Comparison of ENCODE assay signal across 2 cellular contexts in the genomic region with DNA sequence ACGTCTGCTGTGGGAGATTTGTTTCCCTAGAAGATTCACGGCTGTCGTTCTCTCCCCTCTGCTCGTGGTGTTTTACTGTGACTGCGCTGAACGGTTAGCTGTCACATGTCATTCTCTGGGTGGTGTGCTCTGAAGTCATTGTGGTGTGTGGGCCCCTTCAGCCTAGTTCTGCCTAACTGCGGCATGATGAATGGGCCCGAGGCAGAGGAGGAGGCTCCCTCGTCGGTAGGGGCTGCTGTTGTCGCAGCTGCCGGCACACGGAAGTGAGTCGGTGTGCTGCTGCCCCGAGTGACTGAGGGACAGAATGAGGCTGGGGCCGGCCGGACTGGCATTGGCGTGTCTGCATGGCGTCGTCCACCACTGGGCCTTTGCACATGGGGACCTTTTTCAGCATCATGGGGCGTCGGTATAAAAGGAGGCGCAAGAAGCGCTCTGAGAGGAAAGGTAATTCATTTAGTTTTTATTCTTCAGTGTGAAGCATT.
TF ChIP-seq lines count a peak whose summit lies in the region.

No MANE protein-coding gene starts in this region.

TF ChIP-seq in GM23338, 12 proteins besides CTCF, POLR2A, EP300 and RAD21 (continued from another document and continues in another):
- TF ChIP-seq, protein P1, sequence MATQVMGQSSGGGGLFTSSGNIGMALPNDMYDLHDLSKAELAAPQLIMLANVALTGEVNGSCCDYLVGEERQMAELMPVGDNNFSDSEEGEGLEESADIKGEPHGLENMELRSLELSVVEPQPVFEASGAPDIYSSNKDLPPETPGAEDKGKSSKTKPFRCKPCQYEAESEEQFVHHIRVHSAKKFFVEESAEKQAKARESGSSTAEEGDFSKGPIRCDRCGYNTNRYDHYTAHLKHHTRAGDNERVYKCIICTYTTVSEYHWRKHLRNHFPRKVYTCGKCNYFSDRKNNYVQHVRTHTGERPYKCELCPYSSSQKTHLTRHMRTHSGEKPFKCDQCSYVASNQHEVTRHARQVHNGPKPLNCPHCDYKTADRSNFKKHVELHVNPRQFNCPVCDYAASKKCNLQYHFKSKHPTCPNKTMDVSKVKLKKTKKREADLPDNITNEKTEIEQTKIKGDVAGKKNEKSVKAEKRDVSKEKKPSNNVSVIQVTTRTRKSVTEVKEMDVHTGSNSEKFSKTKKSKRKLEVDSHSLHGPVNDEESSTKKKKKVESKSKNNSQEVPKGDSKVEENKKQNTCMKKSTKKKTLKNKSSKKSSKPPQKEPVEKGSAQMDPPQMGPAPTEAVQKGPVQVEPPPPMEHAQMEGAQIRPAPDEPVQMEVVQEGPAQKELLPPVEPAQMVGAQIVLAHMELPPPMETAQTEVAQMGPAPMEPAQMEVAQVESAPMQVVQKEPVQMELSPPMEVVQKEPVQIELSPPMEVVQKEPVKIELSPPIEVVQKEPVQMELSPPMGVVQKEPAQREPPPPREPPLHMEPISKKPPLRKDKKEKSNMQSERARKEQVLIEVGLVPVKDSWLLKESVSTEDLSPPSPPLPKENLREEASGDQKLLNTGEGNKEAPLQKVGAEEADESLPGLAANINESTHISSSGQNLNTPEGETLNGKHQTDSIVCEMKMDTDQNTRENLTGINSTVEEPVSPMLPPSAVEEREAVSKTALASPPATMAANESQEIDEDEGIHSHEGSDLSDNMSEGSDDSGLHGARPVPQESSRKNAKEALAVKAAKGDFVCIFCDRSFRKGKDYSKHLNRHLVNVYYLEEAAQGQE (IDR thresholded peaks at IDR 0.05; ENCODE audit: unreplicated experiment) = no peak
- TF ChIP-seq JUNB (IDR thresholded peaks at IDR 0.05; ENCODE audit: unreplicated experiment) (no peak), POLR2AphosphoS5 (IDR thresholded peaks at IDR 0.05; ENCODE audit: low read depth) (no peak), CREB1 (CRISPR knock-in tag; IDR thresholded peaks at IDR 0.05; ENCODE audit: low read depth) (no peak), ZNF331 (CRISPR knock-in tag; IDR thresholded peaks at IDR 0.05; ENCODE audit: low read depth) (no peak), EZH2 (IDR thresholded peaks at IDR 0.05; ENCODE audit: low read depth, unreplicated experiment) (no peak), EZH2phosphoT487 (IDR thresholded peaks at IDR 0.05; ENCODE audit: unreplicated experiment) (no peak), ZNF114 (CRISPR knock-in tag; IDR thresholded peaks at IDR 0.05) (no peak)
- TF ChIP-seq, protein P2, sequence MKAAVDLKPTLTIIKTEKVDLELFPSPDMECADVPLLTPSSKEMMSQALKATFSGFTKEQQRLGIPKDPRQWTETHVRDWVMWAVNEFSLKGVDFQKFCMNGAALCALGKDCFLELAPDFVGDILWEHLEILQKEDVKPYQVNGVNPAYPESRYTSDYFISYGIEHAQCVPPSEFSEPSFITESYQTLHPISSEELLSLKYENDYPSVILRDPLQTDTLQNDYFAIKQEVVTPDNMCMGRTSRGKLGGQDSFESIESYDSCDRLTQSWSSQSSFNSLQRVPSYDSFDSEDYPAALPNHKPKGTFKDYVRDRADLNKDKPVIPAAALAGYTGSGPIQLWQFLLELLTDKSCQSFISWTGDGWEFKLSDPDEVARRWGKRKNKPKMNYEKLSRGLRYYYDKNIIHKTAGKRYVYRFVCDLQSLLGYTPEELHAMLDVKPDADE (IDR thresholded peaks at IDR 0.05) = no peak
- TF ChIP-seq, protein P3, sequence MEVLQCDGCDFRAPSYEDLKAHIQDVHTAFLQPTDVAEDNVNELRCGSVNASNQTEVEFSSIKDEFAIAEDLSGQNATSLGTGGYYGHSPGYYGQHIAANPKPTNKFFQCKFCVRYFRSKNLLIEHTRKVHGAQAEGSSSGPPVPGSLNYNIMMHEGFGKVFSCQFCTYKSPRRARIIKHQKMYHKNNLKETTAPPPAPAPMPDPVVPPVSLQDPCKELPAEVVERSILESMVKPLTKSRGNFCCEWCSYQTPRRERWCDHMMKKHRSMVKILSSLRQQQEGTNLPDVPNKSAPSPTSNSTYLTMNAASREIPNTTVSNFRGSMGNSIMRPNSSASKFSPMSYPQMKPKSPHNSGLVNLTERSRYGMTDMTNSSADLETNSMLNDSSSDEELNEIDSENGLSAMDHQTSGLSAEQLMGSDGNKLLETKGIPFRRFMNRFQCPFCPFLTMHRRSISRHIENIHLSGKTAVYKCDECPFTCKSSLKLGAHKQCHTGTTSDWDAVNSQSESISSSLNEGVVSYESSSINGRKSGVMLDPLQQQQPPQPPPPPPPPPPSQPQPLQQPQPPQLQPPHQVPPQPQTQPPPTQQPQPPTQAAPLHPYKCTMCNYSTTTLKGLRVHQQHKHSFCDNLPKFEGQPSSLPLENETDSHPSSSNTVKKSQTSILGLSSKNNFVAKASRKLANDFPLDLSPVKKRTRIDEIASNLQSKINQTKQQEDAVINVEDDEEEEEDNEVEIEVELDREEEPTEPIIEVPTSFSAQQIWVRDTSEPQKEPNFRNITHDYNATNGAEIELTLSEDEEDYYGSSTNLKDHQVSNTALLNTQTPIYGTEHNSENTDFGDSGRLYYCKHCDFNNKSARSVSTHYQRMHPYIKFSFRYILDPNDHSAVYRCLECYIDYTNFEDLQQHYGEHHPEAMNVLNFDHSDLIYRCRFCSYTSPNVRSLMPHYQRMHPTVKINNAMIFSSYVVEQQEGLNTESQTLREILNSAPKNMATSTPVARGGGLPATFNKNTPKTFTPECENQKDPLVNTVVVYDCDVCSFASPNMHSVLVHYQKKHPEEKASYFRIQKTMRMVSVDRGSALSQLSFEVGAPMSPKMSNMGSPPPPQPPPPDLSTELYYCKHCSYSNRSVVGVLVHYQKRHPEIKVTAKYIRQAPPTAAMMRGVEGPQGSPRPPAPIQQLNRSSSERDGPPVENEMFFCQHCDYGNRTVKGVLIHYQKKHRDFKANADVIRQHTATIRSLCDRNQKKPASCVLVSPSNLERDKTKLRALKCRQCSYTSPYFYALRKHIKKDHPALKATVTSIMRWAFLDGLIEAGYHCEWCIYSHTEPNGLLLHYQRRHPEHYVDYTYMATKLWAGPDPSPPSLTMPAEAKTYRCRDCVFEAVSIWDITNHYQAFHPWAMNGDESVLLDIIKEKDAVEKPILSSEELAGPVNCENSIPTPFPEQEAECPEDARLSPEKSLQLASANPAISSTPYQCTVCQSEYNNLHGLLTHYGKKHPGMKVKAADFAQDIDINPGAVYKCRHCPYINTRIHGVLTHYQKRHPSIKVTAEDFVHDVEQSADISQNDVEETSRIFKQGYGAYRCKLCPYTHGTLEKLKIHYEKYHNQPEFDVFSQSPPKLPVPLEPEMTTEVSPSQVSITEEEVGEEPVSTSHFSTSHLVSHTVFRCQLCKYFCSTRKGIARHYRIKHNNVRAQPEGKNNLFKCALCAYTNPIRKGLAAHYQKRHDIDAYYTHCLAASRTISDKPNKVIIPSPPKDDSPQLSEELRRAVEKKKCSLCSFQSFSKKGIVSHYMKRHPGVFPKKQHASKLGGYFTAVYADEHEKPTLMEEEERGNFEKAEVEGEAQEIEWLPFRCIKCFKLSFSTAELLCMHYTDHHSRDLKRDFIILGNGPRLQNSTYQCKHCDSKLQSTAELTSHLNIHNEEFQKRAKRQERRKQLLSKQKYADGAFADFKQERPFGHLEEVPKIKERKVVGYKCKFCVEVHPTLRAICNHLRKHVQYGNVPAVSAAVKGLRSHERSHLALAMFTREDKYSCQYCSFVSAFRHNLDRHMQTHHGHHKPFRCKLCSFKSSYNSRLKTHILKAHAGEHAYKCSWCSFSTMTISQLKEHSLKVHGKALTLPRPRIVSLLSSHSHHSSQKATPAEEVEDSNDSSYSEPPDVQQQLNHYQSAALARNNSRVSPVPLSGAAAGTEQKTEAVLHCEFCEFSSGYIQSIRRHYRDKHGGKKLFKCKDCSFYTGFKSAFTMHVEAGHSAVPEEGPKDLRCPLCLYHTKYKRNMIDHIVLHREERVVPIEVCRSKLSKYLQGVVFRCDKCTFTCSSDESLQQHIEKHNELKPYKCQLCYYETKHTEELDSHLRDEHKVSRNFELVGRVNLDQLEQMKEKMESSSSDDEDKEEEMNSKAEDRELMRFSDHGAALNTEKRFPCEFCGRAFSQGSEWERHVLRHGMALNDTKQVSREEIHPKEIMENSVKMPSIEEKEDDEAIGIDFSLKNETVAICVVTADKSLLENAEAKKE (CRISPR knock-in tag; IDR thresholded peaks at IDR 0.05) = no peak

TF ChIP-seq in GM12878, 131 proteins besides CTCF, POLR2A, EP300 and RAD21 (continued from another document and continues in another):
- TF ChIP-seq, protein P4, sequence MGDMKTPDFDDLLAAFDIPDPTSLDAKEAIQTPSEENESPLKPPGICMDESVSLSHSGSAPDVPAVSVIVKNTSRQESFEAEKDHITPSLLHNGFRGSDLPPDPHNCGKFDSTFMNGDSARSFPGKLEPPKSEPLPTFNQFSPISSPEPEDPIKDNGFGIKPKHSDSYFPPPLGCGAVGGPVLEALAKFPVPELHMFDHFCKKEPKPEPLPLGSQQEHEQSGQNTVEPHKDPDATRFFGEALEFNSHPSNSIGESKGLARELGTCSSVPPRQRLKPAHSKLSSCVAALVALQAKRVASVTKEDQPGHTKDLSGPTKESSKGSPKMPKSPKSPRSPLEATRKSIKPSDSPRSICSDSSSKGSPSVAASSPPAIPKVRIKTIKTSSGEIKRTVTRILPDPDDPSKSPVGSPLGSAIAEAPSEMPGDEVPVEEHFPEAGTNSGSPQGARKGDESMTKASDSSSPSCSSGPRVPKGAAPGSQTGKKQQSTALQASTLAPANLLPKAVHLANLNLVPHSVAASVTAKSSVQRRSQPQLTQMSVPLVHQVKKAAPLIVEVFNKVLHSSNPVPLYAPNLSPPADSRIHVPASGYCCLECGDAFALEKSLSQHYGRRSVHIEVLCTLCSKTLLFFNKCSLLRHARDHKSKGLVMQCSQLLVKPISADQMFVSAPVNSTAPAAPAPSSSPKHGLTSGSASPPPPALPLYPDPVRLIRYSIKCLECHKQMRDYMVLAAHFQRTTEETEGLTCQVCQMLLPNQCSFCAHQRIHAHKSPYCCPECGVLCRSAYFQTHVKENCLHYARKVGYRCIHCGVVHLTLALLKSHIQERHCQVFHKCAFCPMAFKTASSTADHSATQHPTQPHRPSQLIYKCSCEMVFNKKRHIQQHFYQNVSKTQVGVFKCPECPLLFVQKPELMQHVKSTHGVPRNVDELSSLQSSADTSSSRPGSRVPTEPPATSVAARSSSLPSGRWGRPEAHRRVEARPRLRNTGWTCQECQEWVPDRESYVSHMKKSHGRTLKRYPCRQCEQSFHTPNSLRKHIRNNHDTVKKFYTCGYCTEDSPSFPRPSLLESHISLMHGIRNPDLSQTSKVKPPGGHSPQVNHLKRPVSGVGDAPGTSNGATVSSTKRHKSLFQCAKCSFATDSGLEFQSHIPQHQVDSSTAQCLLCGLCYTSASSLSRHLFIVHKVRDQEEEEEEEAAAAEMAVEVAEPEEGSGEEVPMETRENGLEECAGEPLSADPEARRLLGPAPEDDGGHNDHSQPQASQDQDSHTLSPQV (IDR thresholded peaks at IDR 0.05) = no peak
- 0 out of 2 replicates have a peak, but pooled peaks have one; percentile 59 for TF ChIP-seq SIN3A (IDR thresholded peaks at IDR 0.05; ENCODE audit: low read depth, low read length)
- TF ChIP-seq, protein P5, sequence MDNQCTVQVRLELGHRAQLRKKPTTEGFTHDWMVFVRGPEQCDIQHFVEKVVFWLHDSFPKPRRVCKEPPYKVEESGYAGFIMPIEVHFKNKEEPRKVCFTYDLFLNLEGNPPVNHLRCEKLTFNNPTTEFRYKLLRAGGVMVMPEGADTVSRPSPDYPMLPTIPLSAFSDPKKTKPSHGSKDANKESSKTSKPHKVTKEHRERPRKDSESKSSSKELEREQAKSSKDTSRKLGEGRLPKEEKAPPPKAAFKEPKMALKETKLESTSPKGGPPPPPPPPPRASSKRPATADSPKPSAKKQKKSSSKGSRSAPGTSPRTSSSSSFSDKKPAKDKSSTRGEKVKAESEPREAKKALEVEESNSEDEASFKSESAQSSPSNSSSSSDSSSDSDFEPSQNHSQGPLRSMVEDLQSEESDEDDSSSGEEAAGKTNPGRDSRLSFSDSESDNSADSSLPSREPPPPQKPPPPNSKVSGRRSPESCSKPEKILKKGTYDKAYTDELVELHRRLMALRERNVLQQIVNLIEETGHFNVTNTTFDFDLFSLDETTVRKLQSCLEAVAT (IDR thresholded peaks at IDR 0.05) = peak; percentile 40; the same call in 1 of the 2 replicates
- TF ChIP-seq ZNF384 (IDR thresholded peaks at IDR 0.05; ENCODE audit: borderline replicate concordance, low read depth, low read length) = no peak
- TF ChIP-seq, protein P6, sequence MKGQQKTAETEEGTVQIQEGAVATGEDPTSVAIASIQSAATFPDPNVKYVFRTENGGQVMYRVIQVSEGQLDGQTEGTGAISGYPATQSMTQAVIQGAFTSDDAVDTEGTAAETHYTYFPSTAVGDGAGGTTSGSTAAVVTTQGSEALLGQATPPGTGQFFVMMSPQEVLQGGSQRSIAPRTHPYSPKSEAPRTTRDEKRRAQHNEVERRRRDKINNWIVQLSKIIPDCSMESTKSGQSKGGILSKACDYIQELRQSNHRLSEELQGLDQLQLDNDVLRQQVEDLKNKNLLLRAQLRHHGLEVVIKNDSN (IDR thresholded peaks at IDR 0.05; ENCODE audit: borderline replicate concordance, extremely low read length, insufficient read depth, low read depth, low read length) = no peak
- no peak for TF ChIP-seq PAX8 (IDR thresholded peaks at IDR 0.05)
- TF ChIP-seq, protein P7, sequence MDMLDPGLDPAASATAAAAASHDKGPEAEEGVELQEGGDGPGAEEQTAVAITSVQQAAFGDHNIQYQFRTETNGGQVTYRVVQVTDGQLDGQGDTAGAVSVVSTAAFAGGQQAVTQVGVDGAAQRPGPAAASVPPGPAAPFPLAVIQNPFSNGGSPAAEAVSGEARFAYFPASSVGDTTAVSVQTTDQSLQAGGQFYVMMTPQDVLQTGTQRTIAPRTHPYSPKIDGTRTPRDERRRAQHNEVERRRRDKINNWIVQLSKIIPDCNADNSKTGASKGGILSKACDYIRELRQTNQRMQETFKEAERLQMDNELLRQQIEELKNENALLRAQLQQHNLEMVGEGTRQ (IDR thresholded peaks at IDR 0.05; ENCODE audit: borderline replicate concordance, low read depth, low read length) = no peak; the same call in 1 of the 2 replicates
- TF ChIP-seq MYB (IDR thresholded peaks at IDR 0.05; ENCODE audit: borderline replicate concordance, low read depth, low read length) = 0 out of 2 replicates have a peak, but pooled peaks have one; percentile 57
- TF ChIP-seq RAD51 (IDR thresholded peaks at IDR 0.05) = peak; percentile 72
- no peak for TF ChIP-seq DPF2 (IDR thresholded peaks at IDR 0.05)
- TF ChIP-seq NR2F1 (conservative IDR thresholded peaks at IDR 0.05) = no peak
- 0 out of 2 replicates have a peak, but pooled peaks have one; percentile 33 for TF ChIP-seq CHD2 (IDR thresholded peaks at IDR 0.05; ENCODE audit: borderline replicate concordance, low read depth, low read length)
- TF ChIP-seq TCF12 (IDR thresholded peaks at IDR 0.05; ENCODE audit: low read depth, low read length) = no peak
- TF ChIP-seq STAT3 (IDR thresholded peaks at IDR 0.05; ENCODE audit: low read depth, low read length) = no peak
- peak; percentile 20; the same call in 1 of the 2 replicates for TF ChIP-seq MTA2 (IDR thresholded peaks at IDR 0.05; ENCODE audit: low read depth)
- peak; percentile 30; the same call in 1 of the 2 replicates for TF ChIP-seq CREB1 (IDR thresholded peaks at IDR 0.05; ENCODE audit: low read depth)
- TF ChIP-seq NBN (IDR thresholded peaks at IDR 0.05) = peak; percentile 78
- no peak for TF ChIP-seq CBX5 (IDR thresholded peaks at IDR 0.05; ENCODE audit: low read depth)
- TF ChIP-seq YY1 (IDR thresholded peaks at IDR 0.05; ENCODE audit: low read depth, low read length) = no peak
- TF ChIP-seq EGR1 (IDR thresholded peaks at IDR 0.05; ENCODE audit: borderline replicate concordance in 1 of 2, low read depth in 2 of 2, low read length in 2 of 2) = no peak
